8 cellular contexts compared by ENCODE assay signal in the genomic region with DNA sequence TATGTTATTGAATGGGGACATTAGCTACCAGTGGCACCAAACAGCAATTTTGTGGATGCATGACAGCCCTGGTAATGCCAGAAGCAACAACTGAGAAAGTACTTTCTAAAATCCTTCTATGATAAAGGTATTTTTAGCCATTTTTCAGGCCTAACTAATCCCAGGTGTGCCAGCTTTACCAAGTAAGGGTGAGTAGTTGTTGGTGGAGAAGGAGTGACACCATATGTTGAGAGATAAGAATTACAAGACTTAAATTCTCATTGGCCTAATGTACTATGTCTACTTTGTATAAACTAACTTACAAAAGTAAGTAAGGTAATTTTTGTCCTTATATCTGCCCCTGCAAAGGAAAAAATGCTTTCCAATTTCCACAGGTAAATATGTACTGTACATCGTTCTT. TPM values are rescaled to one million over a fixed set of nuclear protein-coding genes. Genes with fewer than 3 reads are reported as not detected.
DNase-seq lines count a peak whose midpoint lies in the region; ATAC-seq, FAIRE-seq and TF ChIP-seq lines count a peak whose summit lies in the region.

No MANE protein-coding gene starts in this region.

- no peak overlapping the region for H3K14ac ChIP-seq in H1 (ENCODE audit: insufficient read length)

- H3K23me2 ChIP-seq in H1 (ENCODE audit: low read depth, low read length) = peaks cover 6% of the 10 kb centered on the region

- H3K9me3 ChIP-seq in DND-41 (ENCODE audit: insufficient read depth, low read length, severe bottlenecking) (no peaks in the 10 kb centered on the region), H1 (ENCODE audit: insufficient read depth in 2 of 2, low read depth in 1 of 2, low read length in 1 of 2) (no peaks in the 10 kb centered on the region), small intestine (ENCODE audit: control insufficient read depth, low read depth) (no peaks in the 10 kb centered on the region)

- H2AK5ac ChIP-seq in H1 (ENCODE audit: low read depth, low read length) = no peak overlapping the region

- H3K9ac ChIP-seq in DND-41 (ENCODE audit: low read depth, low read length) (no peak overlapping the region), H1 (replicated peaks in 1 of 4; ENCODE audit: extremely low read depth in 1 of 4, low read depth in 3 of 4, low read length in 3 of 4) (no peak overlapping the region)

- no peak for TF ChIP-seq POLR2A in H1 (IDR thresholded peaks at IDR 0.05; ENCODE audit: control extremely low read depth in 1 of 2, low read depth in 2 of 2, low read length in 2 of 2)

- no peak overlapping the region for H2BK15ac ChIP-seq in H1 (ENCODE audit: low read length)

- H3K27me3 ChIP-seq in DND-41 (ENCODE audit: insufficient read depth, low read length, poor library complexity) (no peaks in the 10 kb centered on the region), H1 (replicated peaks in 1 of 4; ENCODE audit: control insufficient read depth in 3 of 4, extremely low read depth in 1 of 4, insufficient read depth in 3 of 4, low read length in 3 of 4) (no peaks in the 10 kb centered on the region), small intestine (ENCODE audit: control insufficient read depth in 2 of 2, insufficient read depth in 2 of 2, low read length in 2 of 2) (no peaks in the 10 kb centered on the region)

- no peak overlapping the region for H2BK20ac ChIP-seq in H1 (ENCODE audit: low read length)

- H2AFZ ChIP-seq in DND-41 (ENCODE audit: low read depth, low read length) (0 out of 2 replicates have a peak overlapping the region, but pooled peaks have one; percentile 38), H1 (ENCODE audit: low read length) (no peak overlapping the region)

- no peak for DNase-seq in DND-41
- peak; percentile 44 for DNase-seq in GM20000 (ENCODE audit: low spot score)
- DNase-seq in NCI-H1436 treated with DMSO at 0.1 percent for 48 hours (lab: John Stamatoyannopoulos, UW) = peak; percentile 10
- DNase-seq in H1 (ENCODE audit: low read depth in 1 of 2, low spot score in 2 of 2) = no peak
- DNase-seq in small intestine = peak; percentile 24
- DNase-seq in superior temporal gyrus (ENCODE audit: extremely low spot score) = no peak
- DNase-seq in G401 (ENCODE audit: low spot score) = no peak
- no peak for DNase-seq in KG1 (lab: John Stamatoyannopoulos, UW)

- H3K79me1 ChIP-seq in H1 (ENCODE audit: low read depth, low read length) = no peaks in the 10 kb centered on the region

- peaks cover 14% of the 10 kb centered on the region for H3K4me1 ChIP-seq in DND-41 (ENCODE audit: insufficient read depth, low read length)
- H3K4me1 ChIP-seq in H1 (replicated peaks in 1 of 4; ENCODE audit: control insufficient read depth in 3 of 4, insufficient read depth in 4 of 4, low read length in 3 of 4) = no peaks in the 10 kb centered on the region
- H3K4me1 ChIP-seq in small intestine (ENCODE audit: control insufficient read depth in 2 of 2, insufficient read depth in 1 of 2, low read depth in 1 of 2, low read length in 1 of 2) = no peaks in the 10 kb centered on the region

- no peaks in the 10 kb centered on the region for H4K20me1 ChIP-seq in DND-41 (ENCODE audit: insufficient read depth, low read length)
- no peaks in the 10 kb centered on the region for H4K20me1 ChIP-seq in H1 (replicated peaks in 1 of 2; ENCODE audit: control insufficient read depth in 1 of 2, insufficient read depth in 2 of 2, low read length in 2 of 2)

- H2BK120ac ChIP-seq in H1 (replicated peaks; ENCODE audit: low read depth, low read length) = no peak overlapping the region

- H3K23ac ChIP-seq in H1 (ENCODE audit: insufficient read length) = no peak overlapping the region

- no peak overlapping the region for H2BK5ac ChIP-seq in H1 (ENCODE audit: low read depth, low read length)

- CTCF ChIA-PET in H1 (lab: Charles Lee; ENCODE audit: partially characterized antibody) = interaction anchor here (0.6 to 3.3 kb wide), 28 partner anchors 9 to 797 kb away, joined by 3 to 21 read pairs (median 4); partner anchors contain the start of genes TIMMDC1 and TMEM39A

- H3K4me2 ChIP-seq in DND-41 (ENCODE audit: insufficient read depth, low read length) (no peak overlapping the region), H1 (ENCODE audit: insufficient read depth in 1 of 2, low read depth in 2 of 2, low read length in 2 of 2) (no peak overlapping the region)

- no peak overlapping the region for H2BK12ac ChIP-seq in H1 (ENCODE audit: low read depth, low read length)

- H3K18ac ChIP-seq in H1 (ENCODE audit: extremely low read depth, low read length) = no peak overlapping the region

- ATAC-seq in DND-41 (ENCODE audit: insufficient read depth, low read depth) = no peak

- H3K56ac ChIP-seq in H1 (replicated peaks; ENCODE audit: insufficient read length, low read depth, low read length) = no peak overlapping the region

- no peaks in the 10 kb centered on the region for H3K36me3 ChIP-seq in DND-41 (ENCODE audit: insufficient read depth, low read length)
- no peaks in the 10 kb centered on the region for H3K36me3 ChIP-seq in H1 (ENCODE audit: control insufficient read depth in 2 of 4, insufficient read depth in 4 of 4, low read length in 3 of 4)
- no peaks in the 10 kb centered on the region for H3K36me3 ChIP-seq in small intestine (ENCODE audit: control insufficient read depth in 2 of 2, insufficient read depth in 2 of 2, low read length in 2 of 2)

- H3K27ac ChIP-seq in DND-41 (ENCODE audit: low read length) (no peak overlapping the region), H1 (ENCODE audit: low read depth, low read length) (no peak overlapping the region), small intestine (ENCODE audit: low read depth in 1 of 2, low read length in 1 of 2) (no peak overlapping the region)

- H3K79me2 ChIP-seq in DND-41 (ENCODE audit: insufficient read depth, low read length) (peaks cover 5% of the 10 kb centered on the region), H1 (ENCODE audit: control insufficient read depth in 1 of 2, insufficient read depth in 2 of 2, low read length in 2 of 2) (peaks cover 0 to 5% of the 10 kb centered on the region in 2 experiments; a peak in 2 of 4 replicates)

- no peak for TF ChIP-seq EP300 in H1 (IDR thresholded peaks at IDR 0.05; ENCODE audit: borderline replicate concordance in 1 of 2, low read depth in 2 of 2, low read length in 2 of 2)

- POLR2A ChIA-PET in H1 (lab: Charles Lee; ENCODE audit: partially characterized antibody) = interaction anchor here (1.0 to 1.7 kb wide), 2 partner anchors 9 to 442 kb away, joined by 3 to 8 read pairs; no protein-coding TSS in a partner anchor

- in situ Hi-C loops in G401 (cut with HindIII; ENCODE audit: low sequenced_read_pairs) = no loop called here

- peak; percentile 50 for TF ChIP-seq CTCF in DND-41 (IDR thresholded peaks at IDR 0.05; ENCODE audit: borderline replicate concordance, extremely low read depth, low read length, poor library complexity, severe bottlenecking)
- no peak for TF ChIP-seq CTCF in GM20000 (IDR thresholded peaks at IDR 0.05; ENCODE audit: extremely low read depth, missing control alignments)
- TF ChIP-seq CTCF in H1 (IDR thresholded peaks at IDR 0.05; ENCODE audit: control extremely low read depth in 1 of 3, insufficient read depth in 1 of 3, low read depth in 1 of 3, low read length in 3 of 3) = peak in 2 of 3 experiments; percentile 35 to 43; a peak in 2 of 4 replicates

- H3K4me3 ChIP-seq in DND-41 (ENCODE audit: low read depth in 1 of 2, low read length in 2 of 2) (no peak overlapping the region), H1 (ENCODE audit: extremely low read depth in 1 of 4, insufficient read depth in 2 of 4, low read depth in 3 of 4, low read length in 4 of 4) (no peak overlapping the region), small intestine (ENCODE audit: low read depth in 1 of 2, low read length in 2 of 2) (no peak overlapping the region)

- H4K5ac ChIP-seq in H1 (ENCODE audit: insufficient read length, low read depth, low read length) = no peak overlapping the region

- FAIRE-seq in H1 (lab: Jason Lieb, UNC) (peak; percentile 55), small intestine (lab: Jason Lieb, UNC) (no peak)

- no peak overlapping the region for H4K8ac ChIP-seq in H1 (ENCODE audit: extremely low read depth, insufficient read depth, low read length)

- 62% methylated on average over 1 of the region's 1 CpG; no CpG with 5 or more reads in 1 of the 2 experiments for WGBS in H1 (ENCODE audit: extremely low coverage in 1 of 2, insufficient coverage in 1 of 2, insufficient read length in 1 of 2, insufficient replicate concordance in 2 of 2, low coverage in 1 of 2, low lambda C conversion rate in 2 of 2, missing lambda C conversion rate in 1 of 2), 2 experiments
- 54 to 62% (median 62%) methylated on average over 1 of the region's 1 CpG for WGBS in small intestine, 3 donors

- H4K91ac ChIP-seq in H1 (replicated peaks; ENCODE audit: insufficient read length, low read length) = no peak overlapping the region

- peak; percentile 78 to 85 for TF ChIP-seq RAD21 in H1 (IDR thresholded peaks at IDR 0.05 in 1 of 2, conservative IDR thresholded peaks at IDR 0.05 in 1 of 2; ENCODE audit: low read depth in 2 of 2, low read length in 2 of 2)

- H3K4ac ChIP-seq in H1 (replicated peaks; ENCODE audit: insufficient read length, low read depth, low read length) = no peak overlapping the region

RNA-seq across cellular contexts. Expression of gene COX17, which starts 4.1 kb away (rescaled TPM):
- 43.0 and 45.5 TPM in 2 replicates for total RNA-seq in H1 (2021; fragmentation: NEBNext Ultra II Directional; extraction: Animal tissue kit (Norgen Biotek cat#: 25700))
- 34.2 and 38.1 TPM in 2 replicates for polyA plus RNA-seq in H1 (2011; rRNA removed)
- 55.0 TPM for polyA plus RNA-seq in H1 (2011; cell fraction: cytosol; rRNA removed)
- 45.7 TPM for polyA plus RNA-seq in H1 (2011; cell fraction: nucleus; rRNA removed)
- polyA plus RNA-seq in H1 (2012, experiment 1 of 2) = 54.3 to 77.8 TPM (median 64.1 TPM) in 4 replicates
- polyA plus RNA-seq in H1 (2012, experiment 2 of 2) = 57.7 TPM
- 125 TPM for polyA plus RNA-seq in H1 (2013, experiment 1 of 2)
- polyA plus RNA-seq in H1 (2013, experiment 2 of 2) = 135 TPM
- polyA minus RNA-seq in H1 (2011; rRNA and poly(A)+ RNA removed) = 9.9 and 11.3 TPM in 2 replicates
- 23.6 TPM for polyA minus RNA-seq in H1 (2011; cell fraction: cytosol; rRNA and poly(A)+ RNA removed)
- 28.0 TPM for polyA minus RNA-seq in H1 (2011; cell fraction: nucleus; rRNA and poly(A)+ RNA removed)
- polyA plus RNA-seq in small intestine = 100 to 1,000 TPM; 101 to 313 (median 221) TPM
- 4.2 and 5.0 TPM in 2 replicates for total RNA-seq in G401 (2014; rRNA removed; shearing (Covaris generic))

RNA-seq across cellular contexts. Expression of gene POPDC2, which starts 20.9 kb away (rescaled TPM):
- total RNA-seq in H1 (2021; fragmentation: NEBNext Ultra II Directional; extraction: Animal tissue kit (Norgen Biotek cat#: 25700)) = 0.19 and 0.65 TPM in 2 replicates
- polyA plus RNA-seq in H1 (2011; rRNA removed) (1.1 and 1.2 TPM in 2 replicates), small intestine (1 to 10 TPM; 1.8 to 8.6 (median 2.0) TPM)
- 1.1 TPM for polyA plus RNA-seq in H1 (2011; cell fraction: cytosol; rRNA removed)
- polyA plus RNA-seq in H1 (2011; cell fraction: nucleus; rRNA removed) = 3.3 TPM
- 0.47 to 0.56 TPM (median 0.55 TPM) in 4 replicates for polyA plus RNA-seq in H1 (2012, experiment 1 of 2)
- polyA plus RNA-seq in H1 (2012, experiment 2 of 2) = 0.12 TPM
- polyA plus RNA-seq in H1 (2013, experiment 1 of 2) = 0.28 TPM
- 0.28 TPM for polyA plus RNA-seq in H1 (2013, experiment 2 of 2)
- 0.29 and 1.6 TPM in 2 replicates for polyA minus RNA-seq in H1 (2011; rRNA and poly(A)+ RNA removed)
- not detected for polyA minus RNA-seq in H1 (2011; cell fraction: cytosol; rRNA and poly(A)+ RNA removed)
- polyA minus RNA-seq in H1 (2011; cell fraction: nucleus; rRNA and poly(A)+ RNA removed) = 3.6 TPM
- 0.06 TPM in 1 of 2 replicates, not detected in the other for total RNA-seq in G401 (2014; rRNA removed; shearing (Covaris generic))

RNA-seq across cellular contexts. Expression of gene CFAP91, which starts 21.5 kb away (rescaled TPM):
- total RNA-seq in H1 (2021; fragmentation: NEBNext Ultra II Directional; extraction: Animal tissue kit (Norgen Biotek cat#: 25700)) = 3.8 and 5.4 TPM in 2 replicates
- polyA plus RNA-seq in H1 (2011; rRNA removed) (4.7 and 7.4 TPM in 2 replicates), small intestine (under 1 TPM in 1 of 3 donors, not detected in 2; 0.43 TPM)
- 5.5 TPM for polyA plus RNA-seq in H1 (2011; cell fraction: cytosol; rRNA removed)
- 13.6 TPM for polyA plus RNA-seq in H1 (2011; cell fraction: nucleus; rRNA removed)
- 5.3 to 5.9 TPM (median 5.6 TPM) in 4 replicates for polyA plus RNA-seq in H1 (2012, experiment 1 of 2)
- 0.60 TPM for polyA plus RNA-seq in H1 (2012, experiment 2 of 2)
- polyA plus RNA-seq in H1 (2013, experiment 1 of 2) = 3.3 TPM
- 2.4 TPM for polyA plus RNA-seq in H1 (2013, experiment 2 of 2)
- 6.2 and 17.0 TPM in 2 replicates for polyA minus RNA-seq in H1 (2011; rRNA and poly(A)+ RNA removed)
- polyA minus RNA-seq in H1 (2011; cell fraction: cytosol; rRNA and poly(A)+ RNA removed) = 3.2 TPM
- polyA minus RNA-seq in H1 (2011; cell fraction: nucleus; rRNA and poly(A)+ RNA removed) = 14.1 TPM
- not detected in 2 replicates for total RNA-seq in G401 (2014; rRNA removed; shearing (Covaris generic))

Comparison
In these comparisons a context has a peak if more than half of its experiments do, and no peak if none do; other contexts are left out.
1. DNase-seq: peak in GM20000 (single experiment), NCI-H1436 treated with DMSO at 0.1 percent for 48 hours (single experiment) and small intestine (single experiment); none in DND-41 (single experiment), H1 (0 of 2), superior temporal gyrus (single experiment), G401 (single experiment) and KG1 (single experiment).